ENCODE assay signal across 1 cellular context in genomic region chr5:62299600-62299999, GRCh38.
TF ChIP-seq lines count a peak whose summit lies in the region.

No MANE protein-coding gene starts in this region.

TF ChIP-seq in K562, 482 proteins besides CTCF, POLR2A, EP300 and RAD21 (continued from another document):
- TF ChIP-seq NR0B1 (IDR thresholded peaks at IDR 0.05; ENCODE audit: partially characterized antibody) (no peak), TAF7 (tag; IDR thresholded peaks at IDR 0.05) (no peak), LCOR (CRISPR knock-in tag; IDR thresholded peaks at IDR 0.05) (no peak), USF2 (CRISPR knock-in tag; IDR thresholded peaks at IDR 0.05) (no peak), XRCC5 (IDR thresholded peaks at IDR 0.05; ENCODE audit: low read depth, low read length) (no peak)
